ENCODE assay signal across 8 cellular contexts in genomic region chr16:58025351-58026138, GRCh38. TPM values are rescaled to one million over a fixed set of nuclear protein-coding genes. Genes with fewer than 3 reads are reported as not detected.
DNase-seq lines count a peak whose midpoint lies in the region; ATAC-seq and TF ChIP-seq lines count a peak whose summit lies in the region.

Gene MMP15 (plus strand): TSS chr16:58025754. CDS start chr16:58026351, 597 bp downstream.

- peak within 1 kb of the TSS; percentile 84 for H3K4me3 Mint-ChIP-seq in activated CD4-positive, alpha-beta memory T cell treated with anti-CD3 and anti-CD28 coated beads, Interleukin-2, amount 10 ng/mL, durations not matched to agents 7 days and 5 days

- peak; percentile 76 for ATAC-seq in HG02759 (IDR thresholded peaks at IDR 0.05; ENCODE audit: unreplicated experiment)
- no peak for ATAC-seq in HG03025 (IDR thresholded peaks at IDR 0.05; ENCODE audit: low FRiP score, unreplicated experiment)

- H3K36me3 Mint-ChIP-seq in activated CD4-positive, alpha-beta memory T cell treated with anti-CD3 and anti-CD28 coated beads, Interleukin-2, amount 10 ng/mL, durations not matched to agents 7 days and 5 days (ENCODE audit: low read depth) = peaks cover 4% of the 10 kb centered on the region

- peaks cover 21% of the 10 kb centered on the region for H3K4me1 ChIP-seq in effector memory CD4-positive, alpha-beta T cell (ENCODE audit: control insufficient read depth, insufficient read depth, low read length, poor library complexity, severe bottlenecking)

- TF ChIP-seq CTCF in GM06990 (IDR thresholded peaks at IDR 0.05; ENCODE audit: insufficient read depth, low read length, poor library complexity, severe bottlenecking) = no peak

- peak within 1 kb of the TSS; percentile 35 for H3K27ac ChIP-seq in effector memory CD4-positive, alpha-beta T cell (ENCODE audit: insufficient read depth, low read length, poor library complexity, severe bottlenecking)

- H3K36me3 ChIP-seq in GM06990 (ENCODE audit: control insufficient read depth, insufficient read depth, low read length) = no peaks in the 10 kb centered on the region; the same call in 1 of the 2 replicates
- H3K36me3 ChIP-seq in effector memory CD4-positive, alpha-beta T cell (ENCODE audit: control insufficient read depth, insufficient read depth, low read length) = no peaks in the 10 kb centered on the region

- no peaks in the 10 kb centered on the region for H3K9me3 ChIP-seq in effector memory CD4-positive, alpha-beta T cell (ENCODE audit: control insufficient read depth, low read length)

- peaks cover 17% of the 10 kb centered on the region for H3K4me1 Mint-ChIP-seq in activated CD4-positive, alpha-beta memory T cell treated with anti-CD3 and anti-CD28 coated beads, Interleukin-2, amount 10 ng/mL, durations not matched to agents 7 days and 5 days

- peak within 1 kb of the TSS; percentile 26 for H3K27ac Mint-ChIP-seq in activated CD4-positive, alpha-beta memory T cell treated with anti-CD3 and anti-CD28 coated beads, Interleukin-2, amount 10 ng/mL, durations not matched to agents 7 days and 5 days

- no peaks in the 10 kb centered on the region; the same call in 1 of the 2 replicates for H3K27me3 ChIP-seq in GM06990 (replicated peaks; ENCODE audit: control insufficient read depth, insufficient read depth, low read length)
- no peaks in the 10 kb centered on the region for H3K27me3 ChIP-seq in effector memory CD4-positive, alpha-beta T cell (replicated peaks; ENCODE audit: control insufficient read depth, insufficient read depth, low read length, poor library complexity, severe bottlenecking)

- DNase-seq in GM06990 (ENCODE audit: extremely low read depth, insufficient read length) (peak; percentile 78), NCI-H345 treated with DMSO at 0.1 percent for 48 hours (lab: John Stamatoyannopoulos, UW; ENCODE audit: unreplicated experiment) (peak; percentile 29), medulla oblongata (ENCODE audit: extremely low spot score) (peak; percentile 50)
- DNase-seq in activated CD4-positive, alpha-beta memory T cell treated with anti-CD3 and anti-CD28 coated beads, Interleukin-2, amount 10 ng/mL, durations not matched to agents 7 days and 5 days = peak; percentile 68
- DNase-seq in effector memory CD4-positive, alpha-beta T cell = peak; percentile 35 to 55 (median 50)
- DNase-seq in stimulated activated CD8-positive, alpha-beta memory T cell treated with anti-CD3 and anti-CD28 coated beads, Interleukin-12 subunit alpha, Interleukin-12 subunit beta, amount 100 ng/mL, for 1 hour (ENCODE audit: low read depth) = peak; percentile 39

- H3K9me3 Mint-ChIP-seq in activated CD4-positive, alpha-beta memory T cell treated with anti-CD3 and anti-CD28 coated beads, Interleukin-2, amount 10 ng/mL, durations not matched to agents 7 days and 5 days = no peaks in the 10 kb centered on the region

- H3K27me3 Mint-ChIP-seq in activated CD4-positive, alpha-beta memory T cell treated with anti-CD3 and anti-CD28 coated beads, Interleukin-2, amount 10 ng/mL, durations not matched to agents 7 days and 5 days = peaks cover 23% of the 10 kb centered on the region

- POLR2A ChIA-PET in activated CD4-positive, alpha-beta memory T cell treated with anti-CD3 and anti-CD28 coated beads, Interleukin-2, amount 10 ng/mL, durations not matched to agents 7 days and 5 days (lab: Charles Lee) = interaction anchor here (1.0 to 2.3 kb wide), 5 partner anchors 10 to 579 kb away, joined by 3 to 12 read pairs (median 5); partner anchors contain the start of gene CFAP20

- CTCF ChIA-PET in activated CD4-positive, alpha-beta memory T cell treated with anti-CD3 and anti-CD28 coated beads, Interleukin-2, amount 10 ng/mL, durations not matched to agents 7 days and 5 days (lab: Charles Lee) = interaction anchor here (0.6 to 2.7 kb wide), 7 partner anchors 24 to 150 kb away, joined by 3 to 10 read pairs (median 6); partner anchors contain the start of genes CFAP20 and USB1

- H3K4me3 ChIP-seq in GM06990 (replicated peaks; ENCODE audit: low read depth, low read length) = peak within 1 kb of the TSS; percentile 64
- peak within 1 kb of the TSS; percentile 89 for H3K4me3 ChIP-seq in effector memory CD4-positive, alpha-beta T cell (ENCODE audit: insufficient read depth, low read depth, low read length, poor library complexity, severe bottlenecking)

RNA-seq across cellular contexts. Expression of gene MMP15, which starts in this region (rescaled TPM):
- total RNA-seq in activated CD4-positive, alpha-beta memory T cell treated with anti-CD3 and anti-CD28 coated beads, Interleukin-2, amount 10 ng/mL, durations not matched to agents 7 days and 5 days = 1 to 10 TPM in 1 of 2 experiments, under 1 TPM in 1; 0.68 to 1.1 TPM
